Comparison of ENCODE assay signal across 8 cellular contexts in genomic region chr10:96832721-96833219, GRCh38. TPM values are rescaled to one million over a fixed set of nuclear protein-coding genes. Genes with fewer than 3 reads are reported as not detected.
DNase-seq lines count a peak whose midpoint lies in the region; ATAC-seq and TF ChIP-seq lines count a peak whose summit lies in the region.

No MANE protein-coding gene starts in this region.

- H3K36me3 ChIP-seq in DOHH2 (ENCODE audit: control insufficient read depth, low read length) (peaks cover 30% of the 10 kb centered on the region), osteoblast (ENCODE audit: insufficient read depth, low read length) (no peaks in the 10 kb centered on the region)

- H3K27ac Mint-ChIP-seq in glutamatergic neuron (ENCODE audit: unreplicated experiment) = peak overlapping the region; percentile 89

- H3K9me2 ChIP-seq in DOHH2 (replicated peaks; ENCODE audit: control insufficient read depth, low read length) = no peaks in the 10 kb centered on the region

- H3K79me2 ChIP-seq in DOHH2 (ENCODE audit: control insufficient read depth, low read length) (peaks cover 63% of the 10 kb centered on the region), osteoblast (ENCODE audit: insufficient read depth, low read length) (peaks cover 53% of the 10 kb centered on the region)

- H3K27ac ChIP-seq in DOHH2 (ENCODE audit: low read depth, low read length) (peak overlapping the region; percentile 79), osteoblast (ENCODE audit: low read depth, low read length) (peak overlapping the region; percentile 69), temporal lobe (ENCODE audit: low read depth, low read length) (peak overlapping the region; percentile 76)

- H3K4me3 Mint-ChIP-seq in glutamatergic neuron (ENCODE audit: unreplicated experiment) = peak overlapping the region; percentile 82

- H3K27me3 Mint-ChIP-seq in glutamatergic neuron (ENCODE audit: unreplicated experiment) = peaks cover 11% of the 10 kb centered on the region

- H3K27me3 ChIP-seq in DOHH2 (ENCODE audit: control insufficient read depth, low read length) = no peaks in the 10 kb centered on the region
- no peaks in the 10 kb centered on the region for H3K27me3 ChIP-seq in osteoblast (ENCODE audit: insufficient read depth, low read length)

- peak; percentile 54 for ATAC-seq in GM21526 (IDR thresholded peaks at IDR 0.05; ENCODE audit: low FRiP score, unreplicated experiment)

- peaks cover 13% of the 10 kb centered on the region for H3K9me3 Mint-ChIP-seq in glutamatergic neuron (ENCODE audit: unreplicated experiment)

- H3F3A ChIP-seq in DOHH2 (ENCODE audit: control insufficient read depth, insufficient read depth) = peaks cover 13% of the 10 kb centered on the region

- H4K20me1 ChIP-seq in DOHH2 (ENCODE audit: control insufficient read depth, insufficient read depth, low read depth, low read length) (peaks cover 22% of the 10 kb centered on the region), osteoblast (ENCODE audit: insufficient read depth, low read length) (peaks cover 41% of the 10 kb centered on the region)

- no peaks in the 10 kb centered on the region for H3K9me3 ChIP-seq in DOHH2 (ENCODE audit: control insufficient read depth, insufficient read depth, low read length)
- H3K9me3 ChIP-seq in osteoblast (ENCODE audit: low read depth, low read length) = no peaks in the 10 kb centered on the region

- TF ChIP-seq CTCF in DOHH2 (IDR thresholded peaks at IDR 0.05; ENCODE audit: low read depth, low read length, poor library complexity, severe bottlenecking) = peak; percentile 27
- TF ChIP-seq CTCF in glutamatergic neuron (IDR thresholded peaks at IDR 0.05; ENCODE audit: partially characterized antibody, unreplicated experiment) = no peak
- no peak for TF ChIP-seq CTCF in osteoblast (IDR thresholded peaks at IDR 0.05; ENCODE audit: extremely low read depth, low read depth, low read length)

- peak overlapping the region; percentile 90 for H3K4me3 ChIP-seq in DOHH2 (ENCODE audit: low read length)
- H3K4me3 ChIP-seq in osteoblast (ENCODE audit: insufficient read depth, low read length) = peak overlapping the region; percentile 90

- DNase-seq in HuH-7.5 (ENCODE audit: low spot score) (peak; percentile 83), SK-N-DZ (ENCODE audit: low spot score) (peak; percentile 79), glutamatergic neuron (peak; percentile 91), osteoblast (ENCODE audit: insufficient read length, low spot score, missing footprints) (peak; percentile 98)
- peak; percentile 88 for DNase-seq in activated naive CD4-positive, alpha-beta T cell treated with anti-CD3 and anti-CD28 coated beads, Interleukin-2, amount 50 U/mL, for 16 hours

- H3K4me1 ChIP-seq in DOHH2 (ENCODE audit: control insufficient read depth, low read length) = peaks cover 66% of the 10 kb centered on the region
- peaks cover 28% of the 10 kb centered on the region for H3K4me1 ChIP-seq in osteoblast (ENCODE audit: insufficient read depth, low read length)

- H3K36me3 Mint-ChIP-seq in glutamatergic neuron (ENCODE audit: unreplicated experiment) = no peaks in the 10 kb centered on the region

- peaks cover 15% of the 10 kb centered on the region for H3K4me1 Mint-ChIP-seq in glutamatergic neuron (ENCODE audit: low read depth, unreplicated experiment)

- H3K4me2 ChIP-seq in DOHH2 (ENCODE audit: low read length) = peak overlapping the region; percentile 98
- H3K4me2 ChIP-seq in osteoblast (ENCODE audit: insufficient read depth, low read length) = peak overlapping the region; percentile 91

- H2AFZ ChIP-seq in osteoblast (ENCODE audit: low read length) = no peak overlapping the region

RNA-seq across cellular contexts. Expression of gene LCOR, which starts 0.7 kb away (rescaled TPM):
- polyA plus RNA-seq in SK-N-DZ (2014; cell fraction: cytosol; rRNA removed) = 11.8 and 12.3 TPM in 2 replicates
- 10.3 and 16.0 TPM in 2 replicates for polyA plus RNA-seq in SK-N-DZ (2014; cell fraction: nucleus; rRNA removed)
- total RNA-seq in glutamatergic neuron (ENCODE audit: unreplicated experiment) (132 TPM), osteoblast (19.2 and 25.0 TPM in 2 replicates), temporal lobe (47.7 TPM)

Comparison
In these comparisons a context has a peak if more than half of its experiments do, and no peak if none do; other contexts are left out.
1. Peak in every context shown above with its lines: DNase-seq, ATAC-seq, H3K4me3 ChIP-seq and H3K27ac ChIP-seq.